In the genomic region with DNA sequence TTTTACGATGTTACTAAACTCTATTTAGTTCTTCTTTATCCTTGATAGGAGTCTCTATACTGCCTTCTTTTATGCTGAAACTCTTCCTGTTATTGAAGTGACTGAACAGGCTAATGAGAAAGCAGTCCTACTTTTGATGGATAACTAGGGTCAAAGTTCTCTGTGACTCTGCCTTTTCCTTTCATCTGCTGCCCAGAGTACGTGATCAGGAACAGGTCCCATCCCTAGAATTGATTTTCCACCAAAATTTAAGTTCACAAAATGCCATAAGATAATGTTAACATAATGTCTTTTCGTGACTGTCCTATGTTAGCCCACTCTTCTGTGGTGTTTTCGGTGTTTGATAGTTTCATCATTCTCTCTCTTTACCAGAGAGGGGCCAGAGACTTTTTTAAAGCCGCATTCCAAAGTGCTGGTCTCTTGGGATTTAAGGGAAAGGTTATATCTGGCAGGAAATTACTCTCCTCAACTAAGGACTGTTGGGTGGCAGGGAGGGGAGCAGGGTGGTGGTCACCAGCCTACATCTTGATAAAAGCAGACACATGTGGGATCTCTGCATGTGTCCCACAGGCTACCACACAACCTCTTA, we compare ENCODE assay signal across 1 cellular context.
TF ChIP-seq lines count a peak whose summit lies in the region.

No MANE protein-coding gene starts in this region.

TF ChIP-seq in HepG2, 621 proteins besides CTCF, POLR2A, EP300 and RAD21 (continued from another document):
- TF ChIP-seq, protein P1, sequence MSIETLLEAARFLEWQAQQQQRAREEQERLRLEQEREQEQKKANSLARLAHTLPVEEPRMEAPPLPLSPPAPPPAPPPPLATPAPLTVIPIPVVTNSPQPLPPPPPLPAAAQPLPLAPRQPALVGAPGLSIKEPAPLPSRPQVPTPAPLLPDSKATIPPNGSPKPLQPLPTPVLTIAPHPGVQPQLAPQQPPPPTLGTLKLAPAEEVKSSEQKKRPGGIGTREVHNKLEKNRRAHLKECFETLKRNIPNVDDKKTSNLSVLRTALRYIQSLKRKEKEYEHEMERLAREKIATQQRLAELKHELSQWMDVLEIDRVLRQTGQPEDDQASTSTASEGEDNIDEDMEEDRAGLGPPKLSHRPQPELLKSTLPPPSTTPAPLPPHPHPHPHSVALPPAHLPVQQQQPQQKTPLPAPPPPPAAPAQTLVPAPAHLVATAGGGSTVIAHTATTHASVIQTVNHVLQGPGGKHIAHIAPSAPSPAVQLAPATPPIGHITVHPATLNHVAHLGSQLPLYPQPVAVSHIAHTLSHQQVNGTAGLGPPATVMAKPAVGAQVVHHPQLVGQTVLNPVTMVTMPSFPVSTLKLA (IDR thresholded peaks at IDR 0.05): no peak
- no peak for TF ChIP-seq ZNF510 (CRISPR knock-in tag; IDR thresholded peaks at IDR 0.05; ENCODE audit: low read depth)
- TF ChIP-seq, protein P2, sequence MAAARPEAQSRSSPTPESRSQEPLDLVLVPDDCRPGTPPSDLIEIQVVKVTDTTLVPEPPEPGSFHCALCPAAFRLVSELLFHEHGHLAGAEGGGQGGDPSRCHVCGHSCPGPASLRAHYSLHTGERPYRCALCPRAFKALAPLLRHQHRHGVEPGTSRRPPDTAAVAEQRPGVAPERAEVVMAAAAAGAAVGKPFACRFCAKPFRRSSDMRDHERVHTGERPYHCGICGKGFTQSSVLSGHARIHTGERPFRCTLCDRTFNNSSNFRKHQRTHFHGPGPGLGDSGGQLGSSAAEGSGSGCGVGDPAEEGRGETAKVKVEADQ (CRISPR knock-in tag; IDR thresholded peaks at IDR 0.05; ENCODE audit: borderline replicate concordance): no peak
- TF ChIP-seq, protein P3, sequence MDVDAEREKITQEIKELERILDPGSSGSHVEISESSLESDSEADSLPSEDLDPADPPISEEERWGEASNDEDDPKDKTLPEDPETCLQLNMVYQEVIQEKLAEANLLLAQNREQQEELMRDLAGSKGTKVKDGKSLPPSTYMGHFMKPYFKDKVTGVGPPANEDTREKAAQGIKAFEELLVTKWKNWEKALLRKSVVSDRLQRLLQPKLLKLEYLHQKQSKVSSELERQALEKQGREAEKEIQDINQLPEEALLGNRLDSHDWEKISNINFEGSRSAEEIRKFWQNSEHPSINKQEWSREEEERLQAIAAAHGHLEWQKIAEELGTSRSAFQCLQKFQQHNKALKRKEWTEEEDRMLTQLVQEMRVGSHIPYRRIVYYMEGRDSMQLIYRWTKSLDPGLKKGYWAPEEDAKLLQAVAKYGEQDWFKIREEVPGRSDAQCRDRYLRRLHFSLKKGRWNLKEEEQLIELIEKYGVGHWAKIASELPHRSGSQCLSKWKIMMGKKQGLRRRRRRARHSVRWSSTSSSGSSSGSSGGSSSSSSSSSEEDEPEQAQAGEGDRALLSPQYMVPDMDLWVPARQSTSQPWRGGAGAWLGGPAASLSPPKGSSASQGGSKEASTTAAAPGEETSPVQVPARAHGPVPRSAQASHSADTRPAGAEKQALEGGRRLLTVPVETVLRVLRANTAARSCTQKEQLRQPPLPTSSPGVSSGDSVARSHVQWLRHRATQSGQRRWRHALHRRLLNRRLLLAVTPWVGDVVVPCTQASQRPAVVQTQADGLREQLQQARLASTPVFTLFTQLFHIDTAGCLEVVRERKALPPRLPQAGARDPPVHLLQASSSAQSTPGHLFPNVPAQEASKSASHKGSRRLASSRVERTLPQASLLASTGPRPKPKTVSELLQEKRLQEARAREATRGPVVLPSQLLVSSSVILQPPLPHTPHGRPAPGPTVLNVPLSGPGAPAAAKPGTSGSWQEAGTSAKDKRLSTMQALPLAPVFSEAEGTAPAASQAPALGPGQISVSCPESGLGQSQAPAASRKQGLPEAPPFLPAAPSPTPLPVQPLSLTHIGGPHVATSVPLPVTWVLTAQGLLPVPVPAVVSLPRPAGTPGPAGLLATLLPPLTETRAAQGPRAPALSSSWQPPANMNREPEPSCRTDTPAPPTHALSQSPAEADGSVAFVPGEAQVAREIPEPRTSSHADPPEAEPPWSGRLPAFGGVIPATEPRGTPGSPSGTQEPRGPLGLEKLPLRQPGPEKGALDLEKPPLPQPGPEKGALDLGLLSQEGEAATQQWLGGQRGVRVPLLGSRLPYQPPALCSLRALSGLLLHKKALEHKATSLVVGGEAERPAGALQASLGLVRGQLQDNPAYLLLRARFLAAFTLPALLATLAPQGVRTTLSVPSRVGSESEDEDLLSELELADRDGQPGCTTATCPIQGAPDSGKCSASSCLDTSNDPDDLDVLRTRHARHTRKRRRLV (CRISPR knock-in tag; IDR thresholded peaks at IDR 0.05): no peak
- TF ChIP-seq KDM3A (CRISPR knock-in tag; IDR thresholded peaks at IDR 0.05; ENCODE audit: low read depth): no peak
- no peak; the same call in 1 of the 2 replicates for TF ChIP-seq TOE1 (CRISPR knock-in tag; IDR thresholded peaks at IDR 0.05)
- TF ChIP-seq, protein P4, sequence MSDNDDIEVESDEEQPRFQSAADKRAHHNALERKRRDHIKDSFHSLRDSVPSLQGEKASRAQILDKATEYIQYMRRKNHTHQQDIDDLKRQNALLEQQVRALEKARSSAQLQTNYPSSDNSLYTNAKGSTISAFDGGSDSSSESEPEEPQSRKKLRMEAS (IDR thresholded peaks at IDR 0.05): 0 out of 2 replicates have a peak, but pooled peaks have one; percentile 23
- TF ChIP-seq ZNF17 (CRISPR knock-in tag; IDR thresholded peaks at IDR 0.05): no peak
- TF ChIP-seq, protein P5, sequence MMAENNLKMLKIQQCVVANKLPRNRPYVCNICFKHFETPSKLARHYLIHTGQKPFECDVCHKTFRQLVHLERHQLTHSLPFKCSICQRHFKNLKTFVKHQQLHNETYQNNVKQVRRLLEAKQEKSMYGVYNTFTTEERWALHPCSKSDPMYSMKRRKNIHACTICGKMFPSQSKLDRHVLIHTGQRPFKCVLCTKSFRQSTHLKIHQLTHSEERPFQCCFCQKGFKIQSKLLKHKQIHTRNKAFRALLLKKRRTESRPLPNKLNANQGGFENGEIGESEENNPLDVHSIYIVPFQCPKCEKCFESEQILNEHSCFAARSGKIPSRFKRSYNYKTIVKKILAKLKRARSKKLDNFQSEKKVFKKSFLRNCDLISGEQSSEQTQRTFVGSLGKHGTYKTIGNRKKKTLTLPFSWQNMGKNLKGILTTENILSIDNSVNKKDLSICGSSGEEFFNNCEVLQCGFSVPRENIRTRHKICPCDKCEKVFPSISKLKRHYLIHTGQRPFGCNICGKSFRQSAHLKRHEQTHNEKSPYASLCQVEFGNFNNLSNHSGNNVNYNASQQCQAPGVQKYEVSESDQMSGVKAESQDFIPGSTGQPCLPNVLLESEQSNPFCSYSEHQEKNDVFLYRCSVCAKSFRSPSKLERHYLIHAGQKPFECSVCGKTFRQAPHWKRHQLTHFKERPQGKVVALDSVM (CRISPR knock-in tag; IDR thresholded peaks at IDR 0.05): no peak
- TF ChIP-seq KDM4B (CRISPR knock-in tag; IDR thresholded peaks at IDR 0.05): no peak
- TF ChIP-seq RAD51 (IDR thresholded peaks at IDR 0.05; ENCODE audit: borderline replicate concordance): no peak
- TF ChIP-seq ZNF282 (IDR thresholded peaks at IDR 0.05; ENCODE audit: partially characterized antibody): no peak
- TF ChIP-seq, protein P6, sequence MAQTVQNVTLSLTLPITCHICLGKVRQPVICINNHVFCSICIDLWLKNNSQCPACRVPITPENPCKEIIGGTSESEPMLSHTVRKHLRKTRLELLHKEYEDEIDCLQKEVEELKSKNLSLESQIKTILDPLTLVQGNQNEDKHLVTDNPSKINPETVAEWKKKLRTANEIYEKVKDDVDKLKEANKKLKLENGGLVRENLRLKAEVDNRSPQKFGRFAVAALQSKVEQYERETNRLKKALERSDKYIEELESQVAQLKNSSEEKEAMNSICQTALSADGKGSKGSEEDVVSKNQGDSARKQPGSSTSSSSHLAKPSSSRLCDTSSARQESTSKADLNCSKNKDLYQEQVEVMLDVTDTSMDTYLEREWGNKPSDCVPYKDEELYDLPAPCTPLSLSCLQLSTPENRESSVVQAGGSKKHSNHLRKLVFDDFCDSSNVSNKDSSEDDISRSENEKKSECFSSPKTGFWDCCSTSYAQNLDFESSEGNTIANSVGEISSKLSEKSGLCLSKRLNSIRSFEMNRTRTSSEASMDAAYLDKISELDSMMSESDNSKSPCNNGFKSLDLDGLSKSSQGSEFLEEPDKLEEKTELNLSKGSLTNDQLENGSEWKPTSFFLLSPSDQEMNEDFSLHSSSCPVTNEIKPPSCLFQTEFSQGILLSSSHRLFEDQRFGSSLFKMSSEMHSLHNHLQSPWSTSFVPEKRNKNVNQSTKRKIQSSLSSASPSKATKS (CRISPR knock-in tag; IDR thresholded peaks at IDR 0.05): no peak
- TF ChIP-seq, protein P7, sequence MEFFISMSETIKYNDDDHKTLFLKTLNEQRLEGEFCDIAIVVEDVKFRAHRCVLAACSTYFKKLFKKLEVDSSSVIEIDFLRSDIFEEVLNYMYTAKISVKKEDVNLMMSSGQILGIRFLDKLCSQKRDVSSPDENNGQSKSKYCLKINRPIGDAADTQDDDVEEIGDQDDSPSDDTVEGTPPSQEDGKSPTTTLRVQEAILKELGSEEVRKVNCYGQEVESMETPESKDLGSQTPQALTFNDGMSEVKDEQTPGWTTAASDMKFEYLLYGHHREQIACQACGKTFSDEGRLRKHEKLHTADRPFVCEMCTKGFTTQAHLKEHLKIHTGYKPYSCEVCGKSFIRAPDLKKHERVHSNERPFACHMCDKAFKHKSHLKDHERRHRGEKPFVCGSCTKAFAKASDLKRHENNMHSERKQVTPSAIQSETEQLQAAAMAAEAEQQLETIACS (CRISPR knock-in tag; IDR thresholded peaks at IDR 0.05): no peak
- TF ChIP-seq, protein P8, sequence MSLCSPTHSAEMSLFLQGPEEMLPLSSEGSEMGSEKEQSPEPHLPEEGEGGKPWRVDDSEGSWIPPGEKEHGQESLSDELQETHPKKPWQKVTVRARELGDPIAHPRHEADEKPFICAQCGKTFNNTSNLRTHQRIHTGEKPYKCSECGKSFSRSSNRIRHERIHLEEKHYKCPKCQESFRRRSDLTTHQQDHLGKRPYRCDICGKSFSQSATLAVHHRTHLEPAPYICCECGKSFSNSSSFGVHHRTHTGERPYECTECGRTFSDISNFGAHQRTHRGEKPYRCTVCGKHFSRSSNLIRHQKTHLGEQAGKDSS (CRISPR knock-in tag; IDR thresholded peaks at IDR 0.05; ENCODE audit: borderline replicate concordance, low read depth): no peak
- no peak for TF ChIP-seq ZNF703 (CRISPR knock-in tag; IDR thresholded peaks at IDR 0.05; ENCODE audit: borderline replicate concordance)
- TF ChIP-seq ZMYM3 (CRISPR knock-in tag; IDR thresholded peaks at IDR 0.05): no peak
- no peak for TF ChIP-seq RNF2 (conservative IDR thresholded peaks at IDR 0.05; ENCODE audit: low read depth)
- no peak for TF ChIP-seq ZNF780A (CRISPR knock-in tag; IDR thresholded peaks at IDR 0.05)
- no peak for TF ChIP-seq ZNF235 (CRISPR knock-in tag; IDR thresholded peaks at IDR 0.05; ENCODE audit: borderline replicate concordance)
- peak; percentile 61; the same call in 1 of the 2 replicates for TF ChIP-seq MIER2 (CRISPR knock-in tag; IDR thresholded peaks at IDR 0.05)
- no peak for TF ChIP-seq HOXA5 (CRISPR knock-in tag; IDR thresholded peaks at IDR 0.05)
- no peak for TF ChIP-seq GTF3A (CRISPR knock-in tag; conservative IDR thresholded peaks at IDR 0.05)
- no peak for TF ChIP-seq SUZ12 (IDR thresholded peaks at IDR 0.05; ENCODE audit: low read depth, low read length)
- no peak; the same call in 1 of the 2 replicates for TF ChIP-seq MTA1 (CRISPR knock-in tag; IDR thresholded peaks at IDR 0.05; ENCODE audit: borderline replicate concordance)
- peak; percentile 67; the same call in 1 of the 2 replicates for TF ChIP-seq SP5 (CRISPR knock-in tag; IDR thresholded peaks at IDR 0.05; ENCODE audit: borderline replicate concordance, low read depth)
- TF ChIP-seq MAF1 (CRISPR knock-in tag; IDR thresholded peaks at IDR 0.05; ENCODE audit: borderline replicate concordance): no peak
- TF ChIP-seq, protein P9, sequence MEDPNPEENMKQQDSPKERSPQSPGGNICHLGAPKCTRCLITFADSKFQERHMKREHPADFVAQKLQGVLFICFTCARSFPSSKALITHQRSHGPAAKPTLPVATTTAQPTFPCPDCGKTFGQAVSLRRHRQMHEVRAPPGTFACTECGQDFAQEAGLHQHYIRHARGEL (CRISPR knock-in tag; IDR thresholded peaks at IDR 0.05): no peak
- no peak for TF ChIP-seq FOXM1 (CRISPR knock-in tag; IDR thresholded peaks at IDR 0.05)
- no peak for TF ChIP-seq ZNF891 (CRISPR knock-in tag; IDR thresholded peaks at IDR 0.05)
- no peak for TF ChIP-seq GPN1 (CRISPR knock-in tag; IDR thresholded peaks at IDR 0.05; ENCODE audit: borderline replicate concordance)
- TF ChIP-seq CENPT (CRISPR knock-in tag; IDR thresholded peaks at IDR 0.05; ENCODE audit: low read depth): no peak
- no peak for TF ChIP-seq ZNF713 (CRISPR knock-in tag; IDR thresholded peaks at IDR 0.05)
- no peak for TF ChIP-seq ZNF781 (CRISPR knock-in tag; IDR thresholded peaks at IDR 0.05; ENCODE audit: borderline replicate concordance, not compliant biosample characterization)
TF ChIP-seq in HepG2: peak in this region for 150.
